ENCODE assay signal across 1 cellular context in genomic region chr1:21262282-21263051, GRCh38.
TF ChIP-seq lines count a peak whose summit lies in the region.

No MANE protein-coding gene starts in this region.

TF ChIP-seq in A549, 52 proteins besides CTCF, POLR2A, EP300 and RAD21 (continued from another document):
- TF ChIP-seq HES2 (IDR thresholded peaks at IDR 0.05) (no peak), FOSL2 (IDR thresholded peaks at IDR 0.05) (no peak), FOSL2 (CRISPR knock-in tag; IDR thresholded peaks at IDR 0.05) (peak; percentile 38; the same call in 1 of the 2 replicates), CBX8 (IDR thresholded peaks at IDR 0.05) (no peak), TP53 (CRISPR knock-in tag; IDR thresholded peaks at IDR 0.05) (no peak), REST (IDR thresholded peaks at IDR 0.05) (no peak), CHD4 (IDR thresholded peaks at IDR 0.05; ENCODE audit: borderline replicate concordance) (no peak), CBX2 (IDR thresholded peaks at IDR 0.05; ENCODE audit: borderline replicate concordance, low read depth) (no peak), EHMT2 (IDR thresholded peaks at IDR 0.05; ENCODE audit: low read depth) (no peak), MAFK (IDR thresholded peaks at IDR 0.05; ENCODE audit: partially characterized antibody) (no peak), SMC3 (IDR thresholded peaks at IDR 0.05) (no peak), MYC (IDR thresholded peaks at IDR 0.05; ENCODE audit: borderline replicate concordance, low read length) (peak; percentile 50; the same call in 1 of the 2 replicates), KDM1A (IDR thresholded peaks at IDR 0.05; ENCODE audit: low read depth) (no peak), BHLHE40 (IDR thresholded peaks at IDR 0.05; ENCODE audit: low read depth, low read length) (no peak), NR3C1 (IDR thresholded peaks at IDR 0.05) (no peak), PBX3 (IDR thresholded peaks at IDR 0.05) (no peak), ZSCAN20 (CRISPR knock-in tag; IDR thresholded peaks at IDR 0.05) (no peak), GATA3 (IDR thresholded peaks at IDR 0.05; ENCODE audit: borderline replicate concordance) (no peak), NPAS2 (CRISPR knock-in tag; IDR thresholded peaks at IDR 0.05; ENCODE audit: borderline replicate concordance) (no peak), USF2 (IDR thresholded peaks at IDR 0.05) (peak; percentile 71), HDAC2 (IDR thresholded peaks at IDR 0.05) (no peak), EHF (CRISPR knock-in tag; IDR thresholded peaks at IDR 0.05) (peak; percentile 83), ZFP36 (IDR thresholded peaks at IDR 0.05; ENCODE audit: borderline replicate concordance, partially characterized antibody) (no peak), SREBF2 (IDR thresholded peaks at IDR 0.05) (no peak), RARB (CRISPR knock-in tag; IDR thresholded peaks at IDR 0.05) (no peak), ZNF302 (CRISPR knock-in tag; IDR thresholded peaks at IDR 0.05) (no peak)
TF ChIP-seq in A549: peak in this region for 11.
